1 cellular context compared by ENCODE assay signal in the genomic region with DNA sequence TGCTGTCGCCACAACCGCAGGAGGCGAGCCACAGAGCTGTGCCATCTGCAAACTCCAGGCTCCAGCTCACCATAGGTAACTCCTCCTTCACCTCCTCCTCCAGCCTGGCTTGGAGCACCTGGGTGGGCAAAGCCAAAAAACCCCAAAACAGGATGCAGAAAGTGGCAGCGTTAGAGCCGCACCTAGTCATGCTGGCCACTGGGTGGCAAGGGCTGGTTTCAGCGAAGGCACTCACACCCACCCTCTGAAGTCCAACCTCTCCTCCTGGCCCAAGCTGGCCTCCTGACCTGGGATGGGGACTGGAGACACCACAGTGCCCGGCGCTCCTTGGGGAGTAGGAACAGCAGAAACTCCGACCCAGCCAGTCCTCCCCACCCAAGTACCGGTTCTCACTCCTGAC.
TF ChIP-seq lines count a peak whose summit lies in the region.

No MANE protein-coding gene starts in this region.

TF ChIP-seq in K562, 482 proteins besides CTCF, POLR2A, EP300 and RAD21:
- no peak for TF ChIP-seq ZNF324 (CRISPR knock-in tag; IDR thresholded peaks at IDR 0.05)
- TF ChIP-seq RBFOX2 (IDR thresholded peaks at IDR 0.05; ENCODE audit: low read depth, low read length): peak; percentile 47
- no peak for TF ChIP-seq PHB (CRISPR knock-in tag; IDR thresholded peaks at IDR 0.05)
- TF ChIP-seq ZNF165 (CRISPR knock-in tag; IDR thresholded peaks at IDR 0.05; ENCODE audit: borderline replicate concordance): no peak
- TF ChIP-seq, protein P1, sequence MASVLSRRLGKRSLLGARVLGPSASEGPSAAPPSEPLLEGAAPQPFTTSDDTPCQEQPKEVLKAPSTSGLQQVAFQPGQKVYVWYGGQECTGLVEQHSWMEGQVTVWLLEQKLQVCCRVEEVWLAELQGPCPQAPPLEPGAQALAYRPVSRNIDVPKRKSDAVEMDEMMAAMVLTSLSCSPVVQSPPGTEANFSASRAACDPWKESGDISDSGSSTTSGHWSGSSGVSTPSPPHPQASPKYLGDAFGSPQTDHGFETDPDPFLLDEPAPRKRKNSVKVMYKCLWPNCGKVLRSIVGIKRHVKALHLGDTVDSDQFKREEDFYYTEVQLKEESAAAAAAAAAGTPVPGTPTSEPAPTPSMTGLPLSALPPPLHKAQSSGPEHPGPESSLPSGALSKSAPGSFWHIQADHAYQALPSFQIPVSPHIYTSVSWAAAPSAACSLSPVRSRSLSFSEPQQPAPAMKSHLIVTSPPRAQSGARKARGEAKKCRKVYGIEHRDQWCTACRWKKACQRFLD (CRISPR knock-in tag; IDR thresholded peaks at IDR 0.05): no peak
- TF ChIP-seq, protein P2, sequence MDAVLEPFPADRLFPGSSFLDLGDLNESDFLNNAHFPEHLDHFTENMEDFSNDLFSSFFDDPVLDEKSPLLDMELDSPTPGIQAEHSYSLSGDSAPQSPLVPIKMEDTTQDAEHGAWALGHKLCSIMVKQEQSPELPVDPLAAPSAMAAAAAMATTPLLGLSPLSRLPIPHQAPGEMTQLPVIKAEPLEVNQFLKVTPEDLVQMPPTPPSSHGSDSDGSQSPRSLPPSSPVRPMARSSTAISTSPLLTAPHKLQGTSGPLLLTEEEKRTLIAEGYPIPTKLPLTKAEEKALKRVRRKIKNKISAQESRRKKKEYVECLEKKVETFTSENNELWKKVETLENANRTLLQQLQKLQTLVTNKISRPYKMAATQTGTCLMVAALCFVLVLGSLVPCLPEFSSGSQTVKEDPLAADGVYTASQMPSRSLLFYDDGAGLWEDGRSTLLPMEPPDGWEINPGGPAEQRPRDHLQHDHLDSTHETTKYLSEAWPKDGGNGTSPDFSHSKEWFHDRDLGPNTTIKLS (IDR thresholded peaks at IDR 0.05; ENCODE audit: borderline replicate concordance, low read depth): no peak
- TF ChIP-seq POLR2G (IDR thresholded peaks at IDR 0.05; ENCODE audit: low read depth, low read length): 0 out of 2 replicates have a peak, but pooled peaks have one; percentile 31
